ENCODE assay signal across 8 cellular contexts in the genomic region with DNA sequence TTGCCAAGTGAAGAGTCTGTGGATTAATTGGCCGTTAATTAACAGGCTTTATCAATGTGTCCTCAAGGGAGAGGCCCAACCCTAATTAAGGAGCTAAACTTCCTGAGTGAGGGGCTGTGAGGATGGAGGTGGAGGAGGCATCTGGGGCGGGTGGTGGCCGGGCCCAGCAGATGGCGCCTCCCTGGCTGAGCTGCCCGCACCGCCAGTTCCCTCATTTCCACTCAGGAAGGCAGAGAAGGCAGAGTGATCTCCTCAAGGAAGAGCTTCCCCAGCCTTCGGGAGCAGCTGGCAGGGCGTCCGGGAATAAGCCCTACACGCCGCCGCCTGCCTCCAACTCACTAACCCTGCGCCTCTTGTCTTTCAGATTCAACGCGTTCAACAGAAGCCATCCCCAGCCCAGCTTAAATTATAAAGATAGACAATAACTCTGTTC. TPM values are rescaled to one million over a fixed set of nuclear protein-coding genes. Genes with fewer than 3 reads are reported as not detected.
DNase-seq lines count a peak whose midpoint lies in the region; ATAC-seq, FAIRE-seq and TF ChIP-seq lines count a peak whose summit lies in the region.

No MANE protein-coding gene starts in this region.

- 12% methylated on average over 15 of the region's 15 CpGs for WGBS in right cardiac atrium

- H3K27ac ChIP-seq in HEK293 (ENCODE audit: extremely low read depth, low read depth, low read length), result no peak overlapping the region
- peak overlapping the region; percentile 25 for H3K27ac ChIP-seq in angular gyrus (ENCODE audit: low read depth, low read length)
- no peak overlapping the region for H3K27ac ChIP-seq in right cardiac atrium (ENCODE audit: low read length)

- peaks cover 27 to 72% of the 10 kb centered on the region in 2 experiments for H3K36me3 ChIP-seq in HEK293 (ENCODE audit: control insufficient read depth in 2 of 2, insufficient read depth in 1 of 2, low read length in 2 of 2)

- no peak for TF ChIP-seq POLR2A in GM12891 (IDR thresholded peaks at IDR 0.05; ENCODE audit: low read depth, low read length)

- in situ Hi-C loops in ACHN (cut with HindIII; ENCODE audit: low pct_ligation_motif_present, low pct_unique_long_range_greater_than_20kb, low sequenced_read_pairs), result no loop called here

- POLR2A ChIA-PET in HEK293 (lab: Yijun Ruan, JAX), result no interaction called here

- H3K4me1 ChIP-seq in HEK293 (ENCODE audit: control insufficient read depth, insufficient read depth, low read length) (no peaks in the 10 kb centered on the region), right cardiac atrium (ENCODE audit: control insufficient read depth, insufficient read depth, low read length) (peaks cover 4% of the 10 kb centered on the region)

- intact Hi-C loops in right cardiac atrium (cut with DNase I) (loop anchor here (2.0 to 10.0 kb wide), 6 partner anchors 65 to 165 kb away; a partner anchor contains a TSS), sciatic nerve (cut with DNase I) (loop anchor here (2.0 kb wide), 1 partner anchor 163 kb away; no protein-coding TSS in a partner anchor)

- TF ChIP-seq CTCF in HEK293 (tag by site-specific recombination; IDR thresholded peaks at IDR 0.05), result peak; percentile 59

- no peak for FAIRE-seq in GM12891 (lab: Jason Lieb, UNC)

- no peaks in the 10 kb centered on the region for H3K27me3 ChIP-seq in right cardiac atrium (ENCODE audit: control insufficient read depth, insufficient read depth)

- DNase-seq in ACHN (peak; percentile 45), right cardiac atrium (peak; percentile 82 to 91 (median 88)), sciatic nerve (ENCODE audit: low spot score) (peak; percentile 83), GM12891 (ENCODE audit: insufficient read length, low spot score) (no peak)

- no peak overlapping the region for H3K4me3 ChIP-seq in HEK293 (ENCODE audit: low read depth, low read length)
- H3K4me3 ChIP-seq in right cardiac atrium (ENCODE audit: low read length), result no peak overlapping the region

- no peaks in the 10 kb centered on the region for H3K9me3 ChIP-seq in HEK293 (ENCODE audit: control insufficient read depth, insufficient read depth, low read depth, low read length)
- H3K9me3 ChIP-seq in right cardiac atrium (ENCODE audit: control insufficient read depth, low read length), result no peaks in the 10 kb centered on the region

- peak; percentile 68 to 71 for ATAC-seq in right cardiac atrium
- peak; percentile 84 for ATAC-seq in sciatic nerve
- no peak for ATAC-seq in HG03342 (IDR thresholded peaks at IDR 0.05; ENCODE audit: unreplicated experiment)
- ATAC-seq in HG02623 (IDR thresholded peaks at IDR 0.05; ENCODE audit: unreplicated experiment), result no peak

- CTCF ChIA-PET in HEK293 (lab: Yijun Ruan, JAX), result interaction anchor here (0.5 to 1.7 kb wide), 23 partner anchors 9 to 1440 kb away, joined by 3 to 24 read pairs (median 4); no protein-coding TSS in a partner anchor

TF ChIP-seq in HEK293, 187 proteins besides CTCF, POLR2A, EP300 and RAD21:
- peak; percentile 19; the same call in 1 of the 2 replicates for TF ChIP-seq ZNF654 (tag by site-specific recombination; IDR thresholded peaks at IDR 0.05; ENCODE audit: low read depth)
- no peak for TF ChIP-seq ZNF560 (tag by site-specific recombination; IDR thresholded peaks at IDR 0.05; ENCODE audit: borderline replicate concordance)
- TF ChIP-seq, protein P1, sequence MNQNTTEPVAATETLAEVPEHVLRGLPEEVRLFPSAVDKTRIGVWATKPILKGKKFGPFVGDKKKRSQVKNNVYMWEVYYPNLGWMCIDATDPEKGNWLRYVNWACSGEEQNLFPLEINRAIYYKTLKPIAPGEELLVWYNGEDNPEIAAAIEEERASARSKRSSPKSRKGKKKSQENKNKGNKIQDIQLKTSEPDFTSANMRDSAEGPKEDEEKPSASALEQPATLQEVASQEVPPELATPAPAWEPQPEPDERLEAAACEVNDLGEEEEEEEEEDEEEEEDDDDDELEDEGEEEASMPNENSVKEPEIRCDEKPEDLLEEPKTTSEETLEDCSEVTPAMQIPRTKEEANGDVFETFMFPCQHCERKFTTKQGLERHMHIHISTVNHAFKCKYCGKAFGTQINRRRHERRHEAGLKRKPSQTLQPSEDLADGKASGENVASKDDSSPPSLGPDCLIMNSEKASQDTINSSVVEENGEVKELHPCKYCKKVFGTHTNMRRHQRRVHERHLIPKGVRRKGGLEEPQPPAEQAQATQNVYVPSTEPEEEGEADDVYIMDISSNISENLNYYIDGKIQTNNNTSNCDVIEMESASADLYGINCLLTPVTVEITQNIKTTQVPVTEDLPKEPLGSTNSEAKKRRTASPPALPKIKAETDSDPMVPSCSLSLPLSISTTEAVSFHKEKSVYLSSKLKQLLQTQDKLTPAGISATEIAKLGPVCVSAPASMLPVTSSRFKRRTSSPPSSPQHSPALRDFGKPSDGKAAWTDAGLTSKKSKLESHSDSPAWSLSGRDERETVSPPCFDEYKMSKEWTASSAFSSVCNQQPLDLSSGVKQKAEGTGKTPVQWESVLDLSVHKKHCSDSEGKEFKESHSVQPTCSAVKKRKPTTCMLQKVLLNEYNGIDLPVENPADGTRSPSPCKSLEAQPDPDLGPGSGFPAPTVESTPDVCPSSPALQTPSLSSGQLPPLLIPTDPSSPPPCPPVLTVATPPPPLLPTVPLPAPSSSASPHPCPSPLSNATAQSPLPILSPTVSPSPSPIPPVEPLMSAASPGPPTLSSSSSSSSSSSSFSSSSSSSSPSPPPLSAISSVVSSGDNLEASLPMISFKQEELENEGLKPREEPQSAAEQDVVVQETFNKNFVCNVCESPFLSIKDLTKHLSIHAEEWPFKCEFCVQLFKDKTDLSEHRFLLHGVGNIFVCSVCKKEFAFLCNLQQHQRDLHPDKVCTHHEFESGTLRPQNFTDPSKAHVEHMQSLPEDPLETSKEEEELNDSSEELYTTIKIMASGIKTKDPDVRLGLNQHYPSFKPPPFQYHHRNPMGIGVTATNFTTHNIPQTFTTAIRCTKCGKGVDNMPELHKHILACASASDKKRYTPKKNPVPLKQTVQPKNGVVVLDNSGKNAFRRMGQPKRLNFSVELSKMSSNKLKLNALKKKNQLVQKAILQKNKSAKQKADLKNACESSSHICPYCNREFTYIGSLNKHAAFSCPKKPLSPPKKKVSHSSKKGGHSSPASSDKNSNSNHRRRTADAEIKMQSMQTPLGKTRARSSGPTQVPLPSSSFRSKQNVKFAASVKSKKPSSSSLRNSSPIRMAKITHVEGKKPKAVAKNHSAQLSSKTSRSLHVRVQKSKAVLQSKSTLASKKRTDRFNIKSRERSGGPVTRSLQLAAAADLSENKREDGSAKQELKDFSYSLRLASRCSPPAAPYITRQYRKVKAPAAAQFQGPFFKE (tag by site-specific recombination; IDR thresholded peaks at IDR 0.05; ENCODE audit: borderline replicate concordance), result no peak

TF ChIP-seq in GM12891, 5 proteins besides CTCF, POLR2A, EP300 and RAD21:
- TF ChIP-seq SPI1 (IDR thresholded peaks at IDR 0.05; ENCODE audit: low read depth, low read length) (no peak), POU2F2 (IDR thresholded peaks at IDR 0.05; ENCODE audit: low read depth, low read length) (no peak), PAX5 (IDR thresholded peaks at IDR 0.05; ENCODE audit: insufficient read depth, low read length, severe bottlenecking) (no peak), TAF1 (IDR thresholded peaks at IDR 0.05; ENCODE audit: low read depth, low read length) (no peak), POLR2AphosphoS5 (IDR thresholded peaks at IDR 0.05; ENCODE audit: low read depth, low read length) (no peak)

RNA-seq across cellular contexts. Expression of a gene that starts 55.5 kb away (rescaled TPM):
- total RNA-seq in right cardiac atrium (1 to 10 TPM; 4.5 to 6.8 (median 5.4) TPM), sciatic nerve (13.6 TPM)
- polyA plus RNA-seq in right cardiac atrium, result 2.2 TPM
- polyA plus RNA-seq in GM12891 (2012; ENCODE audit: low read depth, missing spikeins), result 2.7 TPM

Comparison
In these comparisons a context has a peak if more than half of its experiments do, and no peak if none do; other contexts are left out.
1. ATAC-seq: peak in right cardiac atrium (2 of 2) and sciatic nerve (single experiment); none in HG03342 (single experiment) and HG02623 (single experiment).